Comparison of ENCODE assay signal across 8 cellular contexts in genomic region chr19:39996218-39996810, GRCh38. TPM values are rescaled to one million over a fixed set of nuclear protein-coding genes. Genes with fewer than 3 reads are reported as not detected.
DNase-seq lines count a peak whose midpoint lies in the region; ATAC-seq, FAIRE-seq and TF ChIP-seq lines count a peak whose summit lies in the region.

No MANE protein-coding gene starts in this region.

- CTCF ChIA-PET in T-cell (lab: Charles Lee), result interaction anchor here in 1 of 2 donors (2.7 kb wide), 1 partner anchor 26 kb away, joined by 20 read pairs; the partner anchor contains the start of gene PSMC4

- peaks cover 0 to 8% (median 0%) of the 10 kb centered on the region in 3 donors for H3K9me3 Mint-ChIP-seq in T-cell
- peaks cover 3% of the 10 kb centered on the region for H3K9me3 Mint-ChIP-seq in memory B cell

- peak overlapping the region; percentile 91 for H3K27ac ChIP-seq in subcutaneous abdominal adipose tissue (ENCODE audit: low read depth, low read length)

- H3K27me3 Mint-ChIP-seq in T-cell, result no peaks in the 10 kb centered on the region
- H3K27me3 Mint-ChIP-seq in memory B cell, result no peaks in the 10 kb centered on the region

- DNase-seq in COR-L47 (lab: John Stamatoyannopoulos, UW), result peak; percentile 10
- peak; percentile 41 for DNase-seq in HPDE6-E6E7 (ENCODE audit: extremely low spot score)
- peak in 19 of 34 experiments; percentile 5 to 49 (median 19) for DNase-seq in T-cell
- peak; percentile 12 for DNase-seq in effector CD4-positive, alpha-beta T cell
- DNase-seq in memory B cell (ENCODE audit: low spot score in 2 of 2), result peak in 1 of 2 donors; percentile 7
- no peak for DNase-seq in D721Med (ENCODE audit: insufficient read length, low spot score)

- peaks cover 49 to 52% (median 50%) of the 10 kb centered on the region in 3 donors for H3K4me1 Mint-ChIP-seq in T-cell
- peaks cover 31% of the 10 kb centered on the region for H3K4me1 Mint-ChIP-seq in memory B cell

- POLR2A ChIA-PET in T-cell (lab: Charles Lee), result no interaction called here

- H3K4me1 ChIP-seq in subcutaneous abdominal adipose tissue (ENCODE audit: control insufficient read depth in 5 of 5, insufficient read depth in 5 of 5, low read length in 5 of 5), result peaks cover 0 to 22% (median 17%) of the 10 kb centered on the region in 5 donors

- peaks cover 0 to 7% (median 0%) of the 10 kb centered on the region in 5 donors for H3K36me3 ChIP-seq in subcutaneous abdominal adipose tissue (ENCODE audit: control insufficient read depth in 5 of 5, insufficient read depth in 5 of 5, low read length in 5 of 5)

- H3K27ac Mint-ChIP-seq in T-cell, result peak overlapping the region; percentile 91 to 95
- H3K27ac Mint-ChIP-seq in memory B cell, result peak overlapping the region; percentile 72

- H3K36me3 Mint-ChIP-seq in T-cell, result peaks cover 18% of the 10 kb centered on the region
- peaks cover 13% of the 10 kb centered on the region for H3K36me3 Mint-ChIP-seq in memory B cell

- H3K9me3 ChIP-seq in subcutaneous abdominal adipose tissue (ENCODE audit: control insufficient read depth in 5 of 5, low read length in 5 of 5), result peaks cover 0 to 9% (median 0%) of the 10 kb centered on the region in 5 donors

- H3K9ac ChIP-seq in subcutaneous abdominal adipose tissue (ENCODE audit: low read length in 5 of 5), result peak overlapping the region; percentile 76 to 98 (median 98)

- peak overlapping the region; percentile 87 to 99 (median 96) for H3K4me3 Mint-ChIP-seq in T-cell
- H3K4me3 Mint-ChIP-seq in memory B cell, result peak overlapping the region; percentile 92

- FAIRE-seq in D721Med (lab: Jason Lieb, UNC), result no peak

- peak; percentile 26 for ATAC-seq in GM19351 (IDR thresholded peaks at IDR 0.05; ENCODE audit: unreplicated experiment)
- ATAC-seq in T-cell (replicated peaks in 1 of 4), result peak; percentile 55 to 64 (median 58)
- ATAC-seq in memory B cell (ENCODE audit: low read depth), result peak; percentile 46

- TF ChIP-seq CTCF in D721Med (IDR thresholded peaks at IDR 0.05; ENCODE audit: insufficient read depth, missing control alignments), result no peak

- H3K4me3 ChIP-seq in subcutaneous abdominal adipose tissue (ENCODE audit: low read depth in 1 of 5, low read length in 5 of 5), result peak overlapping the region; percentile 86 to 91 (median 89)

- no peaks in the 10 kb centered on the region for H3K27me3 ChIP-seq in subcutaneous abdominal adipose tissue (ENCODE audit: control insufficient read depth in 5 of 5, insufficient read depth in 4 of 5, low read length in 5 of 5)

RNA-seq across cellular contexts. Expression of gene ZNF546, which starts 0.5 kb away (rescaled TPM):
- 10 to 100 TPM in 3 of 5 donors, 1 to 10 TPM in 2; 5.9 to 18.0 (median 12.9) TPM for total RNA-seq in T-cell

RNA-seq across cellular contexts. Expression of gene PSMC4, which starts 25.3 kb away (rescaled TPM):
- total RNA-seq in T-cell, result 10 to 100 TPM; 58.5 to 80.0 (median 59.6) TPM

RNA-seq across cellular contexts. Expression of gene ZNF780B, which starts 59.7 kb away (rescaled TPM):
- 10 to 100 TPM; 18.0 to 55.2 (median 49.0) TPM for total RNA-seq in T-cell
